ENCODE assay signal across 2 cellular contexts in the genomic region with DNA sequence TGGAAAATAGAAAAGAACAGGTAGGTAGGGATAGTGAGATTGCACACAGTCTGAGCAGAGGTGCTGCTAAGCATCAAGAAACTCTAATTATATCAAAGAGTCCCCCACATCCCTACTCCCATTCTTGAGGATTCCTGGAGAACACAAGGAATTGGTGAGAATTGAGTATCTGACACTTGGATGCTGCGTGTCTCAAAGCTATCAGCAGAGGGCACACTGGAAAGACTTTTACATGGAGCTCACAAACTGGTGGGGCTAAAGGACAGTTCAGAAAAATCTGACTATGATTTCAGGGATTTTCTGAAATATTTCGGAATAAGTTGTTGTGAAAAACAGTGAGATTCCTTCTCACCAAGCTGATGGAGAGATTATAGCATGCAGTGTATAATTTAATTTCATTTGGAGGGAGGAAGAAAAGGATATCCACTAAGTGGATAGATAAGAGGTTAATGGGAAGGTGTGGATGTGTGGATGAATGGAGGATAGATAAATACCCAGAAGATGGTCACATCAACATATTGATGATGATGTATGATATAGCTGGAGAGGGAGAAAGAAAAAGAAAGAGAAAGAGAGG.
A peak's percentile ranks its signal among the peaks of the same experiment; 100 is the strongest.
TF ChIP-seq lines count a peak whose summit lies in the region.

No MANE protein-coding gene starts in this region.

TF ChIP-seq in HEK293T, 16 proteins besides CTCF, POLR2A, EP300 and RAD21 (continued from another document):
- TF ChIP-seq PKNOX1 (IDR thresholded peaks at IDR 0.05) (no peak), ELF4 (IDR thresholded peaks at IDR 0.05) (no peak), NFRKB (IDR thresholded peaks at IDR 0.05) (no peak), SUZ12 (IDR thresholded peaks at IDR 0.05) (no peak), FOXK2 (IDR thresholded peaks at IDR 0.05) (no peak)

TF ChIP-seq in HepG2, 621 proteins besides CTCF, POLR2A, EP300 and RAD21 (continued from another document):
- TF ChIP-seq, protein P1, sequence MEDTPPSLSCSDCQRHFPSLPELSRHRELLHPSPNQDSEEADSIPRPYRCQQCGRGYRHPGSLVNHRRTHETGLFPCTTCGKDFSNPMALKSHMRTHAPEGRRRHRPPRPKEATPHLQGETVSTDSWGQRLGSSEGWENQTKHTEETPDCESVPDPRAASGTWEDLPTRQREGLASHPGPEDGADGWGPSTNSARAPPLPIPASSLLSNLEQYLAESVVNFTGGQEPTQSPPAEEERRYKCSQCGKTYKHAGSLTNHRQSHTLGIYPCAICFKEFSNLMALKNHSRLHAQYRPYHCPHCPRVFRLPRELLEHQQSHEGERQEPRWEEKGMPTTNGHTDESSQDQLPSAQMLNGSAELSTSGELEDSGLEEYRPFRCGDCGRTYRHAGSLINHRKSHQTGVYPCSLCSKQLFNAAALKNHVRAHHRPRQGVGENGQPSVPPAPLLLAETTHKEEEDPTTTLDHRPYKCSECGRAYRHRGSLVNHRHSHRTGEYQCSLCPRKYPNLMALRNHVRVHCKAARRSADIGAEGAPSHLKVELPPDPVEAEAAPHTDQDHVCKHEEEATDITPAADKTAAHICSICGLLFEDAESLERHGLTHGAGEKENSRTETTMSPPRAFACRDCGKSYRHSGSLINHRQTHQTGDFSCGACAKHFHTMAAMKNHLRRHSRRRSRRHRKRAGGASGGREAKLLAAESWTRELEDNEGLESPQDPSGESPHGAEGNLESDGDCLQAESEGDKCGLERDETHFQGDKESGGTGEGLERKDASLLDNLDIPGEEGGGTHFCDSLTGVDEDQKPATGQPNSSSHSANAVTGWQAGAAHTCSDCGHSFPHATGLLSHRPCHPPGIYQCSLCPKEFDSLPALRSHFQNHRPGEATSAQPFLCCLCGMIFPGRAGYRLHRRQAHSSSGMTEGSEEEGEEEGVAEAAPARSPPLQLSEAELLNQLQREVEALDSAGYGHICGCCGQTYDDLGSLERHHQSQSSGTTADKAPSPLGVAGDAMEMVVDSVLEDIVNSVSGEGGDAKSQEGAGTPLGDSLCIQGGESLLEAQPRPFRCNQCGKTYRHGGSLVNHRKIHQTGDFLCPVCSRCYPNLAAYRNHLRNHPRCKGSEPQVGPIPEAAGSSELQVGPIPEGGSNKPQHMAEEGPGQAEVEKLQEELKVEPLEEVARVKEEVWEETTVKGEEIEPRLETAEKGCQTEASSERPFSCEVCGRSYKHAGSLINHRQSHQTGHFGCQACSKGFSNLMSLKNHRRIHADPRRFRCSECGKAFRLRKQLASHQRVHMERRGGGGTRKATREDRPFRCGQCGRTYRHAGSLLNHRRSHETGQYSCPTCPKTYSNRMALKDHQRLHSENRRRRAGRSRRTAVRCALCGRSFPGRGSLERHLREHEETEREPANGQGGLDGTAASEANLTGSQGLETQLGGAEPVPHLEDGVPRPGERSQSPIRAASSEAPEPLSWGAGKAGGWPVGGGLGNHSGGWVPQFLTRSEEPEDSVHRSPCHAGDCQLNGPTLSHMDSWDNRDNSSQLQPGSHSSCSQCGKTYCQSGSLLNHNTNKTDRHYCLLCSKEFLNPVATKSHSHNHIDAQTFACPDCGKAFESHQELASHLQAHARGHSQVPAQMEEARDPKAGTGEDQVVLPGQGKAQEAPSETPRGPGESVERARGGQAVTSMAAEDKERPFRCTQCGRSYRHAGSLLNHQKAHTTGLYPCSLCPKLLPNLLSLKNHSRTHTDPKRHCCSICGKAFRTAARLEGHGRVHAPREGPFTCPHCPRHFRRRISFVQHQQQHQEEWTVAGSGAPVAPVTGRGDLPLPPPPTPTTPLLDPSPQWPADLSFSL (CRISPR knock-in tag; IDR thresholded peaks at IDR 0.05), result no peak
- TF ChIP-seq KMT2B (CRISPR knock-in tag; IDR thresholded peaks at IDR 0.05) (no peak), FOSL2 (CRISPR knock-in tag; IDR thresholded peaks at IDR 0.05) (no peak), HINFP (CRISPR knock-in tag; IDR thresholded peaks at IDR 0.05; ENCODE audit: low read depth) (no peak), TMF1 (CRISPR knock-in tag; IDR thresholded peaks at IDR 0.05; ENCODE audit: low read depth) (no peak), STAG1 (CRISPR knock-in tag; IDR thresholded peaks at IDR 0.05) (peak; percentile 41), MXD4 (CRISPR knock-in tag; IDR thresholded peaks at IDR 0.05) (no peak), AHR (CRISPR knock-in tag; IDR thresholded peaks at IDR 0.05) (no peak), TGIF2 (CRISPR knock-in tag; IDR thresholded peaks at IDR 0.05) (no peak), SMC3 (IDR thresholded peaks at IDR 0.05; ENCODE audit: low read length) (peak; percentile 54; the same call in 1 of the 2 replicates), KAT2B (IDR thresholded peaks at IDR 0.05; ENCODE audit: borderline replicate concordance, low read depth, low read length) (no peak), ZNF567 (CRISPR knock-in tag; IDR thresholded peaks at IDR 0.05; ENCODE audit: borderline replicate concordance) (no peak)
- TF ChIP-seq, protein P2, sequence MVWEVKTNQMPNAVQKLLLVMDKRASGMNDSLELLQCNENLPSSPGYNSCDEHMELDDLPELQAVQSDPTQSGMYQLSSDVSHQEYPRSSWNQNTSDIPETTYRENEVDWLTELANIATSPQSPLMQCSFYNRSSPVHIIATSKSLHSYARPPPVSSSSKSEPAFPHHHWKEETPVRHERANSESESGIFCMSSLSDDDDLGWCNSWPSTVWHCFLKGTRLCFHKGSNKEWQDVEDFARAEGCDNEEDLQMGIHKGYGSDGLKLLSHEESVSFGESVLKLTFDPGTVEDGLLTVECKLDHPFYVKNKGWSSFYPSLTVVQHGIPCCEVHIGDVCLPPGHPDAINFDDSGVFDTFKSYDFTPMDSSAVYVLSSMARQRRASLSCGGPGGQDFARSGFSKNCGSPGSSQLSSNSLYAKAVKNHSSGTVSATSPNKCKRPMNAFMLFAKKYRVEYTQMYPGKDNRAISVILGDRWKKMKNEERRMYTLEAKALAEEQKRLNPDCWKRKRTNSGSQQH (CRISPR knock-in tag; IDR thresholded peaks at IDR 0.05; ENCODE audit: low read depth), result no peak
